8 cellular contexts compared by ENCODE assay signal in the genomic region with DNA sequence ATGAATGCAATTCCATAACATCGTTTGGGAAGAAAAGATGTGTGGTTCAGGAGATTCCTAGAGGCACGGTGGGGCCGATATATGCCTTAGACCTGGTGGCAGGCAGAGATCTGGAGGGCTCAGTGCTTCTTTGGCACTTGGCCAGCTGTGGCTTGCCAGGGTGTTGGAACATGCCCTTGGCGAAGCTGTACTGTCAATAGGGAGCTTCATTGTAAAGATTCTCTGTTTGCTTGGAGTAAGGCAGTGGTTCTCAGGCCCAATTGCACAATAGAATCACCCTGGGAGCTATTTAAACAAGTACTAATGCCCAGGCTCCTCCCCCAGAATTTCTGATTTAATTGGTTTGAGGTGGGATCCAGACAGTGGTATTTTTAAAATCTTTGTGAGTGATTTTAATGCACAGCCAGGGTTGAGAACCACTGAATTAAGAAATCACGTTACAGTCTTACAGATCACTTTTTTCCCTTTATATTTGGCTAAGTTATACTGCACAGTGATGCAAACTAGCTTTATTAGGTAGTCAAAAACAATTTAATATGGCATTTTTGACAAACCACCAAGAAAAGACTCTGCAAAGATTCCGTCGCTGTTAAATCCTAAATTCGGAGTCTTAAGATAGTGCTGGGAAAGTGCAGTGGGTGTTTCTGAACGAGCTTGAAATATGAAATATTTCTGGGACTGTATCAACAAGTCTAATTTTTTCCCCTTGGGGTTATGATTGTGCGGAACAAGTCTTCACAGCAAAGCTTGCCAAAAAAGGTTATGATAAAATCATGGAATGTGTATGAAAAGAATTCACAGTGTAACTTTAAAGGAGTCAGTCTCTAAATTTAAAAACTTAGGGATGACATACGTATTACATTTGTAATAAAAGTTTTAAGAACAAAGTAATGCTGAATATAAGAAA.
DNase-seq lines count a peak whose midpoint lies in the region; ATAC-seq and TF ChIP-seq lines count a peak whose summit lies in the region.

No MANE protein-coding gene starts in this region.

- DNase-seq in Right ventricle myocardium inferior (ENCODE audit: missing footprints) (no peak), cardiac septum (ENCODE audit: low spot score) (no peak), choroid plexus epithelial cell (ENCODE audit: low read depth) (peak; percentile 80), medulla oblongata (ENCODE audit: extremely low spot score) (peak; percentile 24), NCI-H1092 (lab: John Stamatoyannopoulos, UW) (no peak), glutamatergic neuron (no peak)

- no peak overlapping the region for H3K27ac Mint-ChIP-seq in glutamatergic neuron (ENCODE audit: unreplicated experiment)

- no peak overlapping the region for H3K4me3 ChIP-seq in choroid plexus epithelial cell (ENCODE audit: low read depth, low read length)

- H3K9me3 Mint-ChIP-seq in glutamatergic neuron (ENCODE audit: unreplicated experiment), result no peaks in the 10 kb centered on the region

- intact Hi-C loops in Right ventricle myocardium inferior (cut with DNase I) (no loop called here), cardiac septum (cut with DNase I) (loop anchor here (2.0 kb wide), 1 partner anchor 17 kb away; no protein-coding TSS in a partner anchor)

- H3K27me3 Mint-ChIP-seq in glutamatergic neuron (ENCODE audit: unreplicated experiment), result no peaks in the 10 kb centered on the region

- peaks cover 7% of the 10 kb centered on the region for H3K4me1 Mint-ChIP-seq in glutamatergic neuron (ENCODE audit: low read depth, unreplicated experiment)

- TF ChIP-seq CTCF in choroid plexus epithelial cell (conservative IDR thresholded peaks at IDR 0.05; ENCODE audit: low read depth, low read length), result no peak
- no peak for TF ChIP-seq CTCF in glutamatergic neuron (IDR thresholded peaks at IDR 0.05; ENCODE audit: partially characterized antibody, unreplicated experiment)

- peak; percentile 66 for ATAC-seq in Right ventricle myocardium inferior
- ATAC-seq in GM21619 (IDR thresholded peaks at IDR 0.05; ENCODE audit: unreplicated experiment), result no peak
- ATAC-seq in HG03457 (IDR thresholded peaks at IDR 0.05; ENCODE audit: unreplicated experiment), result no peak

- H3K36me3 Mint-ChIP-seq in glutamatergic neuron (ENCODE audit: unreplicated experiment), result no peaks in the 10 kb centered on the region

- H3K4me3 Mint-ChIP-seq in glutamatergic neuron (ENCODE audit: unreplicated experiment), result no peak overlapping the region

Comparison
In these comparisons a context has a peak if more than half of its experiments do, and no peak if none do; other contexts are left out.
1. DNase-seq: peak in choroid plexus epithelial cell (single experiment) and medulla oblongata (single experiment); none in Right ventricle myocardium inferior (single experiment), cardiac septum (single experiment), NCI-H1092 (single experiment) and glutamatergic neuron (single experiment).